8 cellular contexts compared by ENCODE assay signal in genomic region chr2:224937887-224938286, GRCh38.
A peak's percentile ranks its signal among the peaks of the same experiment; 100 is the strongest.
DNase-seq lines count a peak whose midpoint lies in the region; ATAC-seq and TF ChIP-seq lines count a peak whose summit lies in the region.

No MANE protein-coding gene starts in this region.

- POLR2A ChIA-PET in naive thymus-derived CD8-positive, alpha-beta T cell (lab: Charles Lee), result interaction anchor here (0.9 to 1.0 kb wide), 2 partner anchors 10 to 19 kb away, joined by 3 to 4 read pairs; no protein-coding TSS in a partner anchor

- TF ChIP-seq EP300 in esophagus muscularis mucosa (IDR thresholded peaks at IDR 0.05), result no peak

- no peaks in the 10 kb centered on the region for H3K27me3 ChIP-seq in esophagus muscularis mucosa

- TF ChIP-seq CTCF in esophagus muscularis mucosa (IDR thresholded peaks at IDR 0.05), result no peak

- no peak overlapping the region for H3K4me3 ChIP-seq in esophagus muscularis mucosa

- H3K27ac ChIP-seq in esophagus muscularis mucosa (replicated peaks in 1 of 4), result no peak overlapping the region

- H3K4me1 ChIP-seq in esophagus muscularis mucosa, result peaks cover 0 to 15% (median 11%) of the 10 kb centered on the region in 4 donors

- no peak for TF ChIP-seq POLR2A in esophagus muscularis mucosa (IDR thresholded peaks at IDR 0.05; ENCODE audit: low read depth)

- H3K36me3 Mint-ChIP-seq in naive thymus-derived CD8-positive, alpha-beta T cell, result peaks cover 5 to 15% (median 8%) of the 10 kb centered on the region in 3 donors

- no peaks in the 10 kb centered on the region for H3K36me3 ChIP-seq in esophagus muscularis mucosa

- peaks cover 51 to 89% (median 85%) of the 10 kb centered on the region in 4 donors for H3K4me1 Mint-ChIP-seq in naive thymus-derived CD8-positive, alpha-beta T cell

- WGBS in esophagus muscularis mucosa, result 69% methylated on average over 5 of the region's 5 CpGs

- no peaks in the 10 kb centered on the region for H3K9me3 ChIP-seq in esophagus muscularis mucosa

- peak overlapping the region; percentile 84 to 95 (median 91) for H3K27ac Mint-ChIP-seq in naive thymus-derived CD8-positive, alpha-beta T cell

- no peaks in the 10 kb centered on the region for H3K9me3 Mint-ChIP-seq in naive thymus-derived CD8-positive, alpha-beta T cell

- no peaks in the 10 kb centered on the region for H3K27me3 Mint-ChIP-seq in naive thymus-derived CD8-positive, alpha-beta T cell

- ATAC-seq in GM18909 (IDR thresholded peaks at IDR 0.05; ENCODE audit: poor library complexity, unreplicated experiment), result peak; percentile 90
- peak; percentile 69 for ATAC-seq in HG02571 (IDR thresholded peaks at IDR 0.05; ENCODE audit: unreplicated experiment)
- peak; percentile 12 to 44 for ATAC-seq in naive thymus-derived CD8-positive, alpha-beta T cell

- peak overlapping the region; percentile 53 to 79 (median 70) for H3K4me3 Mint-ChIP-seq in naive thymus-derived CD8-positive, alpha-beta T cell

- peak; percentile 53 for DNase-seq in NAMALWA (ENCODE audit: low spot score)
- DNase-seq in naive thymus-derived CD8-positive, alpha-beta T cell, result no peak
- DNase-seq in GOT3 (lab: John Stamatoyannopoulos, UW), result no peak
- DNase-seq in activated effector memory CD4-positive, alpha-beta T cell treated with anti-CD3 and anti-CD28 coated beads, Interleukin-2, amount 50 U/mL, for 16 hours, result no peak
- no peak for DNase-seq in kidney tubule cell (ENCODE audit: low spot score)
- DNase-seq in esophagus muscularis mucosa (ENCODE audit: extremely low spot score), result no peak

- intact Hi-C loops in esophagus muscularis mucosa (cut with DNase I), result no loop called here

Comparison
In these comparisons a context has a peak if more than half of its experiments do, and no peak if none do; other contexts are left out.
1. ATAC-seq: peak in every context shown above with its lines; median percentile 90 in GM18909; 69 in HG02571; 28 in naive thymus-derived CD8-positive, alpha-beta T cell.